ENCODE assay signal across 12 cellular contexts in genomic region chr5:145944328-145944727, GRCh38. TPM values are rescaled to one million over a fixed set of nuclear protein-coding genes. Genes with fewer than 3 reads are reported as not detected.
DNase-seq lines count a peak whose midpoint lies in the region; ATAC-seq and TF ChIP-seq lines count a peak whose summit lies in the region.
"Had no signal": no experiment of that assay in that cellular context is flagged by ENCODE, and none has a peak within 500 bp of the region (broad histone marks: within the 10 kb centered on the region; RNA-seq: fewer than 3 reads in every experiment).

No MANE protein-coding gene starts in this region.

- no peaks in the 10 kb centered on the region for H4K20me1 ChIP-seq in PC-9 (ENCODE audit: insufficient read depth)
- no peaks in the 10 kb centered on the region for H4K20me1 ChIP-seq in GM23248 (ENCODE audit: insufficient read depth)

- no peaks in the 10 kb centered on the region for H3K27me3 ChIP-seq in PC-9 (ENCODE audit: insufficient read depth, low read depth)
- peaks cover 0 to 4% (median 0%) of the 10 kb centered on the region in 45 donors for H3K27me3 ChIP-seq in dorsolateral prefrontal cortex
- H3K27me3 ChIP-seq in transverse colon = no peaks in the 10 kb centered on the region
- peaks cover 20% of the 10 kb centered on the region for H3K27me3 ChIP-seq in GM23248 (replicated peaks; ENCODE audit: insufficient read depth)
- no peaks in the 10 kb centered on the region for H3K27me3 ChIP-seq in testis

- H3K4me3 ChIP-seq in PC-9 (no peak overlapping the region), dorsolateral prefrontal cortex (no peak overlapping the region), mucosa of descending colon (no peak overlapping the region), transverse colon (no peak overlapping the region), GM23248 (no peak overlapping the region), testis (no peak overlapping the region)
- H3K4me3 ChIP-seq: SK-N-MC had no signal

- H3K9ac ChIP-seq in GM23248 = no peak overlapping the region

- no peak for TF ChIP-seq EP300 in transverse colon (IDR thresholded peaks at IDR 0.05; ENCODE audit: low read depth)

- BruUV-seq in PC-9 (replicated peaks; lab: Mats Ljungman, UMichigan) = no TSS peak

- TF ChIP-seq POLR2A in transverse colon (IDR thresholded peaks at IDR 0.05) (no peak), testis (IDR thresholded peaks at IDR 0.05) (no peak)

- no peak for TF ChIP-seq CTCF in PC-9 (conservative IDR thresholded peaks at IDR 0.05)
- no peak for TF ChIP-seq CTCF in dorsolateral prefrontal cortex (IDR thresholded peaks at IDR 0.05 in 54 of 56, conservative IDR thresholded peaks at IDR 0.05 in 2 of 56; ENCODE audit: low read depth in 1 of 56, partially characterized antibody in 56 of 56)
- no peak for TF ChIP-seq CTCF in mucosa of descending colon (IDR thresholded peaks at IDR 0.05)
- no peak for TF ChIP-seq CTCF in transverse colon (IDR thresholded peaks at IDR 0.05)
- no peak for TF ChIP-seq CTCF in testis (IDR thresholded peaks at IDR 0.05)

- POLR2A ChIA-PET in PC-9 (lab: Charles Lee; ENCODE audit: unreplicated experiment) = no interaction called here

- H2AFZ ChIP-seq in PC-9 = no peak overlapping the region
- no peak overlapping the region for H2AFZ ChIP-seq in GM23248

- H3K4me2 ChIP-seq in PC-9 = no peak overlapping the region; the same call in 1 of the 2 replicates
- H3K4me2 ChIP-seq in GM23248 (ENCODE audit: unreplicated experiment) = no peak overlapping the region

- CTCF ChIA-PET in PC-9 (lab: Charles Lee) = no interaction called here

- H3K36me3 ChIP-seq in PC-9 (ENCODE audit: low read depth) (0 out of 2 replicates have a peak, but pooled peaks cover 7% of the 10 kb centered on the region), mucosa of descending colon (ENCODE audit: low read depth) (no peaks in the 10 kb centered on the region), transverse colon (no peaks in the 10 kb centered on the region), GM23248 (ENCODE audit: low read depth) (no peaks in the 10 kb centered on the region), testis (ENCODE audit: low read depth, missing control alignments) (no peaks in the 10 kb centered on the region)

- in situ Hi-C loops in transverse colon (cut with MboI; ENCODE audit: low pct_ligation_motif_present in 1 of 4, low pct_unique_long_range_greater_than_20kb in 1 of 4, low sequenced_read_pairs in 3 of 4) = no loop called here
- in situ Hi-C loops in GM23248 (cut with MboI) = no loop called here

- H3K9me3 ChIP-seq in PC-9 (ENCODE audit: insufficient read depth, low read depth) (no peaks in the 10 kb centered on the region), mucosa of descending colon (no peaks in the 10 kb centered on the region), transverse colon (no peaks in the 10 kb centered on the region), GM23248 (ENCODE audit: low read depth) (no peaks in the 10 kb centered on the region), testis (no peaks in the 10 kb centered on the region)

- H3K27ac ChIP-seq in PC-9 (peak overlapping the region; percentile 42; the same call in 1 of the 2 replicates), dorsolateral prefrontal cortex (peak overlapping the region in 51 of 59 donors; percentile 0 to 88 (median 69)), transverse colon (peak overlapping the region; percentile 54 to 73 (median 68)), GM23248 (no peak overlapping the region), testis (no peak overlapping the region)
- H3K27ac ChIP-seq: HL-60, SK-N-MC had no signal

- WGBS in transverse colon (ENCODE audit: low coverage in 1 of 2), 2 donors = 40 to 48% methylated on average over 3 of the region's 3 CpGs
- WGBS in GM23248 (ENCODE audit: low coverage in 1 of 2, low lambda C conversion rate in 2 of 2, missing lambda C conversion rate in 2 of 2), 2 experiments = 73 to 83% methylated on average over 3 of the region's 3 CpGs
- 79 to 81% methylated on average over 3 of the region's 3 CpGs for WGBS in testis, 2 donors

- H3K9me2 ChIP-seq in PC-9 (ENCODE audit: insufficient read depth) (no peaks in the 10 kb centered on the region), GM23248 (ENCODE audit: insufficient read depth) (no peaks in the 10 kb centered on the region)

- H3K79me2 ChIP-seq in PC-9 (ENCODE audit: low read depth) = peaks cover 64% of the 10 kb centered on the region
- H3K79me2 ChIP-seq in GM23248 (ENCODE audit: insufficient read depth) = no peaks in the 10 kb centered on the region

- peak; percentile 86 for ATAC-seq in mucosa of descending colon

- intact Hi-C loops in PC-9 (cut with micrococcal nuclease; ENCODE audit: unreplicated experiment) = no loop called here
- intact Hi-C loops in dorsolateral prefrontal cortex (cut with DNase I) = no loop called here
- intact Hi-C loops in mucosa of descending colon (cut with DNase I, micrococcal nuclease) = no loop called here
- intact Hi-C loops in transverse colon (cut with DNase I; ENCODE audit: low total_unique reads) = no loop called here
- intact Hi-C loops in testis (cut with DNase I; ENCODE audit: low total_unique reads) = no loop called here

- H3K4me1 ChIP-seq in PC-9 (replicated peaks; ENCODE audit: insufficient read depth) (peaks cover 88% of the 10 kb centered on the region), mucosa of descending colon (ENCODE audit: low read depth) (peaks cover 35% of the 10 kb centered on the region), transverse colon (peaks cover 0 to 65% (median 17%) of the 10 kb centered on the region in 4 donors), GM23248 (ENCODE audit: insufficient read depth) (peaks cover 16% of the 10 kb centered on the region), testis (peaks cover 4% of the 10 kb centered on the region)

- DNase-seq in PC-9 (no peak), dorsolateral prefrontal cortex (no peak), mucosa of descending colon (peak in 2 of 3 donors; percentile 48 to 59), transverse colon (peak; percentile 52), KG1 (lab: John Stamatoyannopoulos, UW) (no peak), GM23248 (no peak), testis (no peak)
- DNase-seq: H9, NCI-H774, Right ventricle myocardium superior had no signal

- H3F3A ChIP-seq in PC-9 (ENCODE audit: insufficient read depth, low read depth) (peaks cover 69% of the 10 kb centered on the region), GM23248 (ENCODE audit: insufficient read depth) (peaks cover 23% of the 10 kb centered on the region; the same call in 1 of the 2 replicates)

RNA-seq across cellular contexts. Expression of gene SH3RF2, which starts 8.0 kb away (rescaled TPM):
- total RNA-seq in PC-9 (2021) (30.9 and 37.2 TPM in 2 replicates), dorsolateral prefrontal cortex (10 to 100 TPM in 2 of 120 experiments, 1 to 10 TPM in 117, under 1 TPM in 1; 0.91 to 10.7 (median 4.7) TPM), mucosa of descending colon (10 to 100 TPM; 36.8 to 99.7 (median 61.5) TPM), transverse colon (100 to 1,000 TPM in 2 of 4 donors, 10 to 100 TPM in 2; 67.9 to 172 (median 96.3) TPM), testis (100 to 1,000 TPM; 127 to 378 TPM)
- not detected in 2 replicates for total RNA-seq in GM23248 (2014; rRNA removed; shearing (Covaris generic))
- polyA plus RNA-seq in GM23248 (2016; fragmentation: Nextera tagmentation; extraction: Ambion mirVana) (0.21 and 0.37 TPM in 2 replicates), testis (ENCODE audit: insufficient read depth, low read depth, low replicate concordance) (416 TPM)

Comparison
In these comparisons a context has a peak if more than half of its experiments do, and no peak if none do; other contexts are left out.
1. DNase-seq: peak in mucosa of descending colon (2 of 3) and transverse colon (single experiment); none in PC-9 (0 of 2), dorsolateral prefrontal cortex (0 of 10), KG1 (single experiment), GM23248 (single experiment) and testis (single experiment).
2. H3K27ac ChIP-seq: peak in PC-9 (single experiment), dorsolateral prefrontal cortex (51 of 59) and transverse colon (4 of 4); none in GM23248 (single experiment) and testis (0 of 2).